17 cellular contexts compared by ENCODE assay signal in genomic region chr17:28935744-28936460, GRCh38. TPM values are rescaled to one million over a fixed set of nuclear protein-coding genes. Genes with fewer than 3 reads are reported as not detected.
DNase-seq lines count a peak whose midpoint lies in the region; ATAC-seq and TF ChIP-seq lines count a peak whose summit lies in the region.
"Had no signal": no experiment of that assay in that cellular context is flagged by ENCODE, and none has a peak within 500 bp of the region (broad histone marks: within the 10 kb centered on the region; RNA-seq: fewer than 3 reads in every experiment).

No MANE protein-coding gene starts in this region.

- no peaks in the 10 kb centered on the region for H3K36me3 Mint-ChIP-seq in naive B cell

- H3K36me3 ChIP-seq in cardiac muscle cell (no peaks in the 10 kb centered on the region), heart right ventricle (peaks cover 0 to 41% (median 0%) of the 10 kb centered on the region in 9 donors), upper lobe of right lung (peaks cover 5% of the 10 kb centered on the region)
- H3K36me3 ChIP-seq: ascending aorta had no signal

- H3K9me3 ChIP-seq in cardiac muscle cell (ENCODE audit: low read depth) (no peaks in the 10 kb centered on the region), heart right ventricle (no peaks in the 10 kb centered on the region), upper lobe of right lung (no peaks in the 10 kb centered on the region)
- H3K9me3 ChIP-seq: ascending aorta had no signal

- TF ChIP-seq CTCF in cardiac muscle cell (IDR thresholded peaks at IDR 0.05; ENCODE audit: low read depth, low read length) (no peak), heart right ventricle (IDR thresholded peaks at IDR 0.05) (no peak), upper lobe of right lung (IDR thresholded peaks at IDR 0.05) (no peak)

- peak overlapping the region; percentile 41 for H3K27ac ChIP-seq in cardiac muscle cell
- peak overlapping the region in 2 of 10 donors; percentile 26 to 80 for H3K27ac ChIP-seq in heart right ventricle
- H3K27ac ChIP-seq in angular gyrus (ENCODE audit: low read depth, low read length), result peak overlapping the region; percentile 64
- peak overlapping the region; percentile 9 for H3K27ac ChIP-seq in upper lobe of right lung
- H3K27ac ChIP-seq: ascending aorta had no signal

- H3K4me1 ChIP-seq in cardiac muscle cell (ENCODE audit: low read depth), result peaks cover 21% of the 10 kb centered on the region
- H3K4me1 ChIP-seq in heart right ventricle, result peaks cover 15 to 67% (median 57%) of the 10 kb centered on the region in 9 donors
- peaks cover 59% of the 10 kb centered on the region for H3K4me1 ChIP-seq in upper lobe of right lung

- H3K4me3 ChIP-seq in cardiac muscle cell (no peak overlapping the region), heart right ventricle (no peak overlapping the region), upper lobe of right lung (no peak overlapping the region)
- H3K4me3 ChIP-seq: ascending aorta had no signal

- H3K27me3 ChIP-seq in cardiac muscle cell (no peaks in the 10 kb centered on the region), heart right ventricle (no peaks in the 10 kb centered on the region), upper lobe of right lung (no peaks in the 10 kb centered on the region)
- H3K27me3 ChIP-seq: ascending aorta had no signal

- no peak for DNase-seq in cardiac muscle cell (ENCODE audit: low read depth in 1 of 2, low spot score in 1 of 2)
- no peak for DNase-seq in heart right ventricle
- no peak for DNase-seq in naive B cell
- no peak for DNase-seq in upper lobe of right lung
- DNase-seq: activated B cell treated with CpG ODN at 0.5 μM for 24 hours, activated T-cell treated with anti-CD3 and anti-CD28 coated beads for 4 hours, DMS153, mesendoderm, NCI-H1417 treated with DMSO at 0.1 percent for 48 hours, NCI-H446 treated with DMSO at 0.1 percent for 48 hours, small intestine had no signal

- H3K4me3 Mint-ChIP-seq in naive B cell, result no peak overlapping the region
- H3K4me3 Mint-ChIP-seq: activated B cell treated with CpG ODN at 0.5 μM for 24 hours; stimulated activated naive CD8-positive, alpha-beta T cell treated with anti-CD3 and anti-CD28 coated beads, Interleukin-15, Interleukin-2, amounts not matched to agents 100 ng/mL and 50 ng/mL, for 24 hours had no signal

- intact Hi-C loops in heart right ventricle (cut with DNase I), result loop anchor here in 1 of 10 donors (5.0 kb wide), 1 partner anchor 34 kb away; the partner anchor contains the start of gene DHRS13
- intact Hi-C loops in upper lobe of right lung (cut with DNase I), result no loop called here

- H3K27ac Mint-ChIP-seq in naive B cell, result peak overlapping the region in 4 of 6 donors; percentile 19 to 97 (median 52)
- H3K27ac Mint-ChIP-seq: activated B cell treated with CpG ODN at 0.5 μM for 24 hours; stimulated activated naive CD8-positive, alpha-beta T cell treated with anti-CD3 and anti-CD28 coated beads, Interleukin-15, Interleukin-2, amounts not matched to agents 100 ng/mL and 50 ng/mL, for 24 hours had no signal

- H3K27me3 Mint-ChIP-seq in naive B cell, result no peaks in the 10 kb centered on the region
- H3K27me3 Mint-ChIP-seq: activated B cell treated with CpG ODN at 0.5 μM for 24 hours; stimulated activated naive CD8-positive, alpha-beta T cell treated with anti-CD3 and anti-CD28 coated beads, Interleukin-15, Interleukin-2, amounts not matched to agents 100 ng/mL and 50 ng/mL, for 24 hours had no signal

- 88 to 91% methylated on average over 8 of the region's 8 CpGs for WGBS in heart right ventricle, 2 donors

- H3K9me3 Mint-ChIP-seq in naive B cell, result no peaks in the 10 kb centered on the region
- H3K9me3 Mint-ChIP-seq: activated B cell treated with CpG ODN at 0.5 μM for 24 hours; stimulated activated naive CD8-positive, alpha-beta T cell treated with anti-CD3 and anti-CD28 coated beads, Interleukin-15, Interleukin-2, amounts not matched to agents 100 ng/mL and 50 ng/mL, for 24 hours had no signal

- ATAC-seq in heart right ventricle (no peak), naive B cell (ENCODE audit: low read depth in 2 of 2) (no peak), upper lobe of right lung (no peak), esophagus mucosa (no peak), GM19351 (IDR thresholded peaks at IDR 0.05; ENCODE audit: unreplicated experiment) (no peak), GM21526 (IDR thresholded peaks at IDR 0.05; ENCODE audit: low FRiP score, unreplicated experiment) (no peak)

- H3K4me1 Mint-ChIP-seq in naive B cell, result peaks cover 42 to 71% (median 52%) of the 10 kb centered on the region in 3 donors

RNA-seq across cellular contexts. Expression of gene PHF12, which starts 15.4 kb away (rescaled TPM):
- 45.6 and 46.1 TPM in 2 replicates for total RNA-seq in cardiac muscle cell
- polyA plus RNA-seq in cardiac muscle cell, result 11.6 and 17.9 TPM in 2 replicates
- total RNA-seq in heart right ventricle, result 10 to 100 TPM; 18.4 to 28.0 (median 21.6) TPM
- polyA plus RNA-seq in heart right ventricle, result 10 to 100 TPM in 1 of 2 donors, 1 to 10 TPM in 1; 7.3 to 11.2 TPM
- 10 to 100 TPM in 1 of 6 donors, 1 to 10 TPM in 4, under 1 TPM in 1; 0.71 to 11.8 (median 5.5) TPM for polyA plus RNA-seq in naive B cell (ENCODE audit: low read depth in 6 of 6)
- total RNA-seq in upper lobe of right lung, result 40.0 TPM
- 14.2 TPM for total RNA-seq in esophagus mucosa

RNA-seq across cellular contexts. Expression of gene DHRS13, which starts 33.0 kb away (rescaled TPM):
- total RNA-seq in cardiac muscle cell (40.9 and 44.6 TPM in 2 replicates), heart right ventricle (1 to 10 TPM; 1.1 to 5.6 (median 2.2) TPM), upper lobe of right lung (12.8 TPM), esophagus mucosa (10.0 TPM)
- polyA plus RNA-seq in cardiac muscle cell (28.1 and 35.4 TPM in 2 replicates), heart right ventricle (1 to 10 TPM; 5.4 to 5.5 TPM), naive B cell (ENCODE audit: low read depth in 6 of 6) (10 to 100 TPM in 5 of 6 donors, 1 to 10 TPM in 1; 9.4 to 17.3 (median 11.5) TPM)

RNA-seq across cellular contexts. Expression of gene FLOT2, which starts 38.4 kb away (rescaled TPM):
- 102 and 110 TPM in 2 replicates for total RNA-seq in cardiac muscle cell
- polyA plus RNA-seq in cardiac muscle cell, result 145 and 158 TPM in 2 replicates
- total RNA-seq in heart right ventricle, result 100 to 1,000 TPM in 3 of 10 donors, 10 to 100 TPM in 7; 82.8 to 159 (median 90.7) TPM
- 10 to 100 TPM; 38.3 to 51.6 TPM for polyA plus RNA-seq in heart right ventricle
- 100 to 1,000 TPM; 431 to 655 (median 460) TPM for polyA plus RNA-seq in naive B cell (ENCODE audit: low read depth in 6 of 6)
- 157 TPM for total RNA-seq in upper lobe of right lung
- total RNA-seq in esophagus mucosa, result 111 TPM
